22 cellular contexts compared by ENCODE assay signal in the genomic region with DNA sequence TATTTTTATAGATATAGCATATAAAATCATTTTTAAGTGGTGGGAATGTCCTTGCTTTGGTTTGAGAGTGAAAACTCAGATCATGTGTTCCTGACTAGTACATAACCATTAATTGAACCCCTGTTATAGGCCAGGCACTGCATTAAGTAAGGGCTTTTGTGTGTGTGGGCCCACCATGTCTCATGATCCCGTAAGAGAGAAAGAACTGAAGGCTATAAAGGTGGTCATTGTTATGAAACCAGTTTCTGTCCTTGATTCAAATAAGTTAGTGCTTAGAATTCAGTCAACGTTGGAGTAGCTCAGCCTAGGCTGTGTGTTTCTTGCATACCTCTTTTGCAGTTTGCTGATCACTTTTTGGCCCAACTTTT.
DNase-seq lines count a peak whose midpoint lies in the region; ATAC-seq and TF ChIP-seq lines count a peak whose summit lies in the region.
"Had no signal": no experiment of that assay in that cellular context is flagged by ENCODE, and none has a peak within 500 bp of the region (broad histone marks: within the 10 kb centered on the region; RNA-seq: fewer than 3 reads in every experiment).

No MANE protein-coding gene starts in this region.

- no peaks in the 10 kb centered on the region for H3K9me3 ChIP-seq in Panc1 (ENCODE audit: control insufficient read depth, insufficient read depth, low read depth, low read length)
- H3K9me3 ChIP-seq in endocrine pancreas (ENCODE audit: control insufficient read depth, low read length) = no peaks in the 10 kb centered on the region
- H3K9me3 ChIP-seq in thymus (ENCODE audit: control insufficient read depth) = no peaks in the 10 kb centered on the region
- H3K9me3 ChIP-seq: A549, BE2C, body of pancreas, colonic mucosa had no signal

- POLR2A ChIA-PET in Panc1 (lab: Charles Lee) = interaction anchor here (0.6 to 0.7 kb wide), 3 partner anchors 10 to 427 kb away, joined by 3 to 15 read pairs (median 11); no protein-coding TSS in a partner anchor

- H3K4me1 Mint-ChIP-seq in activated T-cell treated with anti-CD3 and anti-CD28 coated beads, Interleukin-2, amount 50 U/mL, for 24 hours (ENCODE audit: low read depth) = peaks cover 81% of the 10 kb centered on the region

- H3K27me3 Mint-ChIP-seq in activated T-cell treated with anti-CD3 and anti-CD28 coated beads, Interleukin-2, amount 50 U/mL, for 24 hours = no peaks in the 10 kb centered on the region
- H3K27me3 Mint-ChIP-seq: stimulated activated naive CD8-positive, alpha-beta T cell treated with anti-CD3 and anti-CD28 coated beads, Interleukin-15, amount 100 ng/mL, for 72 hours had no signal

- intact Hi-C loops in Panc1 (cut with micrococcal nuclease; ENCODE audit: unreplicated experiment) = no loop called here

- CTCF ChIA-PET in Panc1 (lab: Charles Lee) = interaction anchor here (0.8 kb wide), 1 partner anchor 10 kb away, joined by 3 read pairs; no protein-coding TSS in a partner anchor

- H3K4me3 ChIP-seq in Panc1 (ENCODE audit: low read depth in 2 of 2, low read length in 2 of 2) (no peak overlapping the region), endocrine pancreas (ENCODE audit: control insufficient read depth, insufficient read depth, low read length) (peak overlapping the region; percentile 5), thymus (ENCODE audit: low read length) (no peak overlapping the region)
- H3K4me3 ChIP-seq: A549, body of pancreas, colonic mucosa, smooth muscle cell had no signal

- in situ Hi-C loops in Panc1 (cut with HindIII; ENCODE audit: low pct_unique_long_range_greater_than_20kb, low sequenced_read_pairs) = no loop called here

- ATAC-seq in Panc1 (no peak), GM21619 (IDR thresholded peaks at IDR 0.05; ENCODE audit: unreplicated experiment) (no peak)
- ATAC-seq: A549; activated naive CD4-positive, alpha-beta T cell treated with anti-CD3 and anti-CD28 coated beads, Interleukin-2, amount 50 U/mL, for 72 hours; body of pancreas; stimulated activated naive CD8-positive, alpha-beta T cell treated with anti-CD3 and anti-CD28 coated beads, Interleukin-15, amount 100 ng/mL, for 72 hours had no signal

- no peak overlapping the region for H3K9ac ChIP-seq in endocrine pancreas (ENCODE audit: control insufficient read depth, insufficient read depth, low read length)

- H3K4me3 Mint-ChIP-seq in activated T-cell treated with anti-CD3 and anti-CD28 coated beads, Interleukin-2, amount 50 U/mL, for 24 hours = peak overlapping the region; percentile 45
- H3K4me3 Mint-ChIP-seq: stimulated activated naive CD8-positive, alpha-beta T cell treated with anti-CD3 and anti-CD28 coated beads, Interleukin-15, amount 100 ng/mL, for 72 hours had no signal

- WGBS in thymus = 76% methylated on average over 2 of the region's 2 CpGs

- no TSS peak for BruUV-seq in Panc1 (replicated peaks; lab: Mats Ljungman, UMichigan)

- no peaks in the 10 kb centered on the region for H3K9me3 Mint-ChIP-seq in activated T-cell treated with anti-CD3 and anti-CD28 coated beads, Interleukin-2, amount 50 U/mL, for 24 hours
- H3K9me3 Mint-ChIP-seq: activated naive CD4-positive, alpha-beta T cell treated with anti-CD3 and anti-CD28 coated beads, Interleukin-2, amount 50 U/mL, for 72 hours; stimulated activated naive CD8-positive, alpha-beta T cell treated with anti-CD3 and anti-CD28 coated beads, Interleukin-15, amount 100 ng/mL, for 72 hours had no signal

- no peak for DNase-seq in activated T-cell treated with anti-CD3 and anti-CD28 coated beads, Interleukin-2, amount 50 U/mL, for 24 hours
- DNase-seq in activated T-cell treated with anti-CD3 and anti-CD28 coated beads for 4 hours = no peak
- DNase-seq in Panc1 (ENCODE audit: low read depth, low spot score) = no peak
- DNase-seq in activated naive CD4-positive, alpha-beta T cell treated with anti-CD3 and anti-CD28 coated beads, Interleukin-2, amount 50 U/mL, for 16 hours = no peak
- DNase-seq in occipital lobe (lab: John Stamatoyannopoulos, UW) = no peak
- DNase-seq: activated CD8-positive, alpha-beta memory T cell treated with anti-CD3 and anti-CD28 coated beads, Interleukin-2, amount 50 U/mL, for 48 hours; BE2C; body of pancreas; colonic mucosa; DMS153; GDM1; NCI-H1417; NCI-H510A treated with DMSO at 0.1 percent for 48 hours; RPMI8226; stimulated activated CD4-positive, alpha-beta T cell treated with anti-CD3 and anti-CD28 coated beads, Interleukin-2, amount 100 ng/mL, for 48 hours; stimulated activated naive CD8-positive, alpha-beta T cell treated with anti-CD3 and anti-CD28 coated beads, Interleukin-15, amount 100 ng/mL, for 72 hours had no signal

- H3K27me3 ChIP-seq in Panc1 (ENCODE audit: control insufficient read depth, insufficient read depth, low read length) (no peaks in the 10 kb centered on the region), endocrine pancreas (ENCODE audit: control insufficient read depth, insufficient read depth, low read length) (no peaks in the 10 kb centered on the region), thymus (ENCODE audit: control insufficient read depth, insufficient read depth) (no peaks in the 10 kb centered on the region)
- H3K27me3 ChIP-seq: BE2C, body of pancreas, colonic mucosa had no signal

- peaks cover 6% of the 10 kb centered on the region for H3K36me3 Mint-ChIP-seq in activated T-cell treated with anti-CD3 and anti-CD28 coated beads, Interleukin-2, amount 50 U/mL, for 24 hours (ENCODE audit: low read depth)

- H3K36me3 ChIP-seq in Panc1 (ENCODE audit: control insufficient read depth, insufficient read depth, low read length) = no peaks in the 10 kb centered on the region
- H3K36me3 ChIP-seq in endocrine pancreas (ENCODE audit: control insufficient read depth, insufficient read depth, low read length) = no peaks in the 10 kb centered on the region
- H3K36me3 ChIP-seq in thymus (ENCODE audit: control insufficient read depth, insufficient read depth) = no peaks in the 10 kb centered on the region
- H3K36me3 ChIP-seq: BE2C, colonic mucosa had no signal

- peaks cover 48% of the 10 kb centered on the region for H3K4me1 ChIP-seq in Panc1 (ENCODE audit: control insufficient read depth, insufficient read depth, low read length)
- peaks cover 4% of the 10 kb centered on the region for H3K4me1 ChIP-seq in endocrine pancreas (ENCODE audit: control insufficient read depth, insufficient read depth, low read length)
- H3K4me1 ChIP-seq in thymus (ENCODE audit: control insufficient read depth, insufficient read depth, low read length) = peaks cover 6% of the 10 kb centered on the region
- H3K4me1 ChIP-seq: BE2C, colonic mucosa had no signal

- H3K27ac ChIP-seq in Panc1 (ENCODE audit: low read length) = peak overlapping the region; percentile 78
- H3K27ac ChIP-seq in thymus (ENCODE audit: low read depth) = peak overlapping the region; percentile 8
- H3K27ac ChIP-seq: A549, body of pancreas, colonic mucosa had no signal

- no peak for TF ChIP-seq CTCF in Panc1 (IDR thresholded peaks at IDR 0.05)

- H3K27ac Mint-ChIP-seq in activated T-cell treated with anti-CD3 and anti-CD28 coated beads, Interleukin-2, amount 50 U/mL, for 24 hours = peak overlapping the region; percentile 81
